In genomic region chr11:67673902-67674301, GRCh38 we compare ENCODE assay signal across 21 cellular contexts. TPM values are rescaled to one million over a fixed set of nuclear protein-coding genes. Genes with fewer than 3 reads are reported as not detected.
"Had no signal": no experiment of that assay in that cellular context is flagged by ENCODE, and none has a peak within 500 bp of the region (broad histone marks: within the 10 kb centered on the region; RNA-seq: fewer than 3 reads in every experiment).

No MANE protein-coding gene starts in this region.

- H3K4me3 Mint-ChIP-seq: activated naive CD8-positive, alpha-beta T cell treated with anti-CD3 and anti-CD28 coated beads for 36 hours; activated T-helper 1 cell treated with anti-CD3 and anti-CD28 coated beads, Interleukin-12 subunit alpha, Interleukin-12 subunit beta, Interleukin-2, Interleukin-4 antibody, amounts not matched to agents 30 ng/mL and 10 ng/mL and 1 ng/mL, durations not matched to agents 14 hours and 24 hours and 36 hours; brain; naive B cell; stimulated activated naive B cell treated with anti-CD40 and anti-IgM and Interleukin-4, amounts not matched to agents 10 μg/mL and 1 μg/mL and 100 μg/mL, for 72 hours had no signal

- FAIRE-seq: TTC549 had no signal

- H3K27ac ChIP-seq: esophagus muscularis mucosa, hepatocyte, tibial artery had no signal

- H3K9me3 ChIP-seq: tibial artery had no signal

- H3K9me3 Mint-ChIP-seq: activated naive CD8-positive, alpha-beta T cell treated with anti-CD3 and anti-CD28 coated beads for 36 hours; stimulated activated naive B cell treated with anti-CD40 and anti-IgM and Interleukin-4, amounts not matched to agents 10 μg/mL and 1 μg/mL and 100 μg/mL, for 72 hours had no signal

- H3K36me3 Mint-ChIP-seq: activated naive CD8-positive, alpha-beta T cell treated with anti-CD3 and anti-CD28 coated beads for 36 hours; brain; naive B cell; stimulated activated naive B cell treated with anti-CD40 and anti-IgM and Interleukin-4, amounts not matched to agents 10 μg/mL and 1 μg/mL and 100 μg/mL, for 72 hours had no signal

- H2AFZ ChIP-seq: hepatocyte had no signal

- H3K4me2 ChIP-seq: hepatocyte had no signal

- H3K4me3 ChIP-seq: esophagus muscularis mucosa, hepatocyte, tibial artery had no signal

- H3K27me3 Mint-ChIP-seq: activated naive CD8-positive, alpha-beta T cell treated with anti-CD3 and anti-CD28 coated beads for 36 hours had no signal

- H3K27me3 ChIP-seq: hepatocyte had no signal

- ATAC-seq: left lobe of liver; stimulated activated naive B cell treated with anti-CD40 and anti-IgM and Interleukin-4, amounts not matched to agents 10 μg/mL and 1 μg/mL and 100 μg/mL, for 72 hours had no signal

- H3K4me1 Mint-ChIP-seq: activated naive CD8-positive, alpha-beta T cell treated with anti-CD3 and anti-CD28 coated beads for 36 hours; brain had no signal

- H3K79me2 ChIP-seq: hepatocyte had no signal

- DNase-seq: activated CD4-positive, alpha-beta T cell treated with anti-CD3 and anti-CD28 coated beads, Interleukin-2, amount 50 U/mL, for 1 hour; activated naive CD8-positive, alpha-beta T cell treated with anti-CD3 and anti-CD28 coated beads for 36 hours; amygdala; dermis blood vessel endothelial cell; naive B cell; stimulated activated CD4-positive, alpha-beta T cell treated with anti-CD3 and anti-CD28 coated beads, Interleukin-15, amount 100 ng/mL, for 24 hours; stimulated activated CD4-positive, alpha-beta T cell treated with anti-CD3 and anti-CD28 coated beads, Interleukin-4, amount 100 ng/mL, for 1 hour; stimulated activated naive B cell treated with anti-CD40 and anti-IgM and Interleukin-4, amounts not matched to agents 10 μg/mL and 1 μg/mL and 100 μg/mL, for 72 hours; T-helper 2 cell; tibial artery had no signal

- H3K36me3 ChIP-seq: esophagus muscularis mucosa, tibial artery had no signal

- H3K4me1 ChIP-seq: esophagus muscularis mucosa, tibial artery had no signal

- H3K27ac Mint-ChIP-seq: activated naive CD8-positive, alpha-beta T cell treated with anti-CD3 and anti-CD28 coated beads for 36 hours; activated T-helper 1 cell treated with anti-CD3 and anti-CD28 coated beads, Interleukin-12 subunit alpha, Interleukin-12 subunit beta, Interleukin-2, Interleukin-4 antibody, amounts not matched to agents 30 ng/mL and 10 ng/mL and 1 ng/mL, durations not matched to agents 14 hours and 24 hours and 36 hours; brain; naive B cell; stimulated activated naive B cell treated with anti-CD40 and anti-IgM and Interleukin-4, amounts not matched to agents 10 μg/mL and 1 μg/mL and 100 μg/mL, for 72 hours had no signal

RNA-seq across cellular contexts. Expression of gene ALDH3B2, which starts 0.5 kb away (rescaled TPM):
- total RNA-seq: activated CD8-positive, alpha-beta memory T cell treated with anti-CD3 and anti-CD28 coated beads for 36 hours; activated naive CD8-positive, alpha-beta T cell treated with anti-CD3 and anti-CD28 coated beads for 36 hours; activated T-helper 1 cell treated with anti-CD3 and anti-CD28 coated beads, Interleukin-12 subunit alpha, Interleukin-12 subunit beta, Interleukin-2, Interleukin-4 antibody, amounts not matched to agents 30 ng/mL and 10 ng/mL and 1 ng/mL, durations not matched to agents 14 hours and 24 hours and 36 hours; dermis blood vessel endothelial cell; esophagus muscularis mucosa; fibroblast of villous mesenchyme; glomerular endothelial cell; left lobe of liver; lung microvascular endothelial cell; mononuclear cell had no signal

RNA-seq across cellular contexts. Expression of gene ACY3, which starts 23.4 kb away (rescaled TPM):
- total RNA-seq: activated T-helper 1 cell treated with anti-CD3 and anti-CD28 coated beads, Interleukin-12 subunit alpha, Interleukin-12 subunit beta, Interleukin-2, Interleukin-4 antibody, amounts not matched to agents 30 ng/mL and 10 ng/mL and 1 ng/mL, durations not matched to agents 14 hours and 24 hours and 36 hours; dermis blood vessel endothelial cell; esophagus muscularis mucosa; fibroblast of villous mesenchyme; glomerular endothelial cell; lung microvascular endothelial cell had no signal

RNA-seq across cellular contexts. Expression of gene TBX10, which starts 34.3 kb away (rescaled TPM):
- total RNA-seq: activated CD8-positive, alpha-beta memory T cell treated with anti-CD3 and anti-CD28 coated beads for 36 hours; activated naive CD8-positive, alpha-beta T cell treated with anti-CD3 and anti-CD28 coated beads for 36 hours; activated T-helper 1 cell treated with anti-CD3 and anti-CD28 coated beads, Interleukin-12 subunit alpha, Interleukin-12 subunit beta, Interleukin-2, Interleukin-4 antibody, amounts not matched to agents 30 ng/mL and 10 ng/mL and 1 ng/mL, durations not matched to agents 14 hours and 24 hours and 36 hours; dermis blood vessel endothelial cell; esophagus muscularis mucosa; fibroblast of villous mesenchyme; glomerular endothelial cell; lung microvascular endothelial cell; mononuclear cell had no signal
